In the genomic region with DNA sequence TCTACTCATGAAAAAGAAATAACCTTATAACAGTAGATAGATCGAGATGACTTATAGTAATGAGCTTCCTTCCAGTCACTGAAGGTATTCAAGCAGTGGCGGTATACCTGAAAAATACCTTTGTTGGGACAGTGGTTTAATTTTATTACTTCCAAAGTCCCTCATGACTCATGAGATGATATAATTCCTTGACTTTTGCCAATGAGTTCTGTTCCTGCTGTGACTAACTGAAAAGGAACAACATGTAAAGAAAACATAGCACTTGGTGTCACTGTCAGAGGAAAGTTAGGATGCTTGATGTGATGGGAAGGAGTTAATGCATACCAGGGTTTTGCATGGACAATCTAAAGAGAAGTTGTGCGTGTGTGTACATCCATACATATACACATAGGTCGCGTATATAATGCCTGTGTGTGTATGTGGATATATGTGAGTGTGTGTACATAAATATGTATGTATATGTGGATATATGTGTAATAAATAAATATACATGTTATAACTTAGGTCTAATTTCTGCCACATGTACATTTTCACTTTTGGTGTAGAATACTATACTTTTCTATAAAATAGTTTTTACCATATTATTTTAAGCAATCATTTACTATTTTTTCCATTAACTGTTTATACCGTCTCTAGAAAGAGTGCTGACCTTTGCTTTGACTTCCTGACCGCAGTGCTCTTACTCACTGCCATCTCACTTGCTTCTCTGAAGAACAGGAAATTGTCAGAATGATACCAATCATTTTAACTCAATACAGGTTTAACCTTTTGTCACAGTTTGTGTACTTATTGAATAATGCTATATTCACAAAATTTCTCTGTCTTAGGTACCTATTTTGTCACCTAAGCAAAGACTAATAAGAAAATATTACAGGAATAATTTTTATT, we compare ENCODE assay signal across 11 cellular contexts. TPM values are rescaled to one million over a fixed set of nuclear protein-coding genes. Genes with fewer than 3 reads are reported as not detected.
DNase-seq lines count a peak whose midpoint lies in the region; ATAC-seq and TF ChIP-seq lines count a peak whose summit lies in the region.
"Had no signal": no experiment of that assay in that cellular context is flagged by ENCODE, and none has a peak within 500 bp of the region (broad histone marks: within the 10 kb centered on the region; RNA-seq: fewer than 3 reads in every experiment).

No MANE protein-coding gene starts in this region.

- no peak for TF ChIP-seq CTCF in CD8-positive, alpha-beta T cell (IDR thresholded peaks at IDR 0.05)
- no peak for TF ChIP-seq CTCF in tibial nerve (IDR thresholded peaks at IDR 0.05)

- peaks cover 7% of the 10 kb centered on the region for H3K36me3 ChIP-seq in CD8-positive, alpha-beta T cell (ENCODE audit: insufficient read depth, low read length)
- H3K36me3 ChIP-seq in tibial nerve, result peaks cover 0 to 50% (median 0%) of the 10 kb centered on the region in 3 donors

- peak; percentile 40 for ATAC-seq in CD8-positive, alpha-beta T cell
- peak; percentile 78 for ATAC-seq in activated naive CD8-positive, alpha-beta T cell treated with anti-CD3 and anti-CD28 coated beads, Interleukin-2, amount 10 ng/mL, durations not matched to agents 7 days and 5 days (ENCODE audit: low read depth)
- ATAC-seq in GM21737 (IDR thresholded peaks at IDR 0.05; ENCODE audit: unreplicated experiment) (no peak), HG03460 (IDR thresholded peaks at IDR 0.05; ENCODE audit: unreplicated experiment) (no peak)

- no peaks in the 10 kb centered on the region for H3K4me1 ChIP-seq in CD8-positive, alpha-beta T cell (ENCODE audit: insufficient read depth, low read length)
- no peaks in the 10 kb centered on the region for H3K4me1 ChIP-seq in tibial nerve

- H3K4me3 ChIP-seq in CD8-positive, alpha-beta T cell (ENCODE audit: low read depth, low read length), result no peak overlapping the region
- no peak overlapping the region for H3K4me3 ChIP-seq in tibial nerve

- H3K9me3 Mint-ChIP-seq in CD8-positive, alpha-beta T cell, result no peaks in the 10 kb centered on the region
- H3K9me3 Mint-ChIP-seq in activated naive CD8-positive, alpha-beta T cell treated with anti-CD3 and anti-CD28 coated beads, Interleukin-2, amount 10 ng/mL, durations not matched to agents 7 days and 5 days, result no peaks in the 10 kb centered on the region
- H3K9me3 Mint-ChIP-seq in immature natural killer cell, result no peaks in the 10 kb centered on the region

- no peak for TF ChIP-seq EP300 in tibial nerve (IDR thresholded peaks at IDR 0.05)

- no peaks in the 10 kb centered on the region for H3K27me3 Mint-ChIP-seq in CD8-positive, alpha-beta T cell (ENCODE audit: low read depth)
- H3K27me3 Mint-ChIP-seq in activated naive CD8-positive, alpha-beta T cell treated with anti-CD3 and anti-CD28 coated beads, Interleukin-2, amount 10 ng/mL, durations not matched to agents 7 days and 5 days, result no peaks in the 10 kb centered on the region
- H3K27me3 Mint-ChIP-seq in immature natural killer cell (ENCODE audit: low read depth in 3 of 3), result peaks cover 0 to 2% (median 2%) of the 10 kb centered on the region in 3 donors

- H3K27me3 ChIP-seq in CD8-positive, alpha-beta T cell (ENCODE audit: insufficient read depth, low read length), result no peaks in the 10 kb centered on the region
- no peaks in the 10 kb centered on the region for H3K27me3 ChIP-seq in tibial nerve

- WGBS in tibial nerve, 2 donors, result 79 to 85% methylated on average over 7 of the region's 7 CpGs

- CTCF ChIA-PET in CD8-positive, alpha-beta T cell (lab: Charles Lee), result no interaction called here

- H3K36me3 Mint-ChIP-seq in CD8-positive, alpha-beta T cell, result peaks cover 36% of the 10 kb centered on the region
- peaks cover 49% of the 10 kb centered on the region for H3K36me3 Mint-ChIP-seq in activated naive CD8-positive, alpha-beta T cell treated with anti-CD3 and anti-CD28 coated beads, Interleukin-2, amount 10 ng/mL, durations not matched to agents 7 days and 5 days
- H3K36me3 Mint-ChIP-seq in immature natural killer cell, result peaks cover 7 to 12% (median 11%) of the 10 kb centered on the region in 3 donors

- no peak overlapping the region for H3K4me3 Mint-ChIP-seq in CD8-positive, alpha-beta T cell
- H3K4me3 Mint-ChIP-seq in activated naive CD8-positive, alpha-beta T cell treated with anti-CD3 and anti-CD28 coated beads, Interleukin-2, amount 10 ng/mL, durations not matched to agents 7 days and 5 days, result no peak overlapping the region
- no peak overlapping the region for H3K4me3 Mint-ChIP-seq in immature natural killer cell

- no peaks in the 10 kb centered on the region for H3K9me3 ChIP-seq in CD8-positive, alpha-beta T cell (ENCODE audit: low read length)
- no peaks in the 10 kb centered on the region for H3K9me3 ChIP-seq in tibial nerve

- no peak overlapping the region for H3K27ac ChIP-seq in CD8-positive, alpha-beta T cell (ENCODE audit: low read depth, low read length)
- H3K27ac ChIP-seq in tibial nerve, result no peak overlapping the region

- intact Hi-C loops in CD8-positive, alpha-beta T cell (cut with DNase I, micrococcal nuclease), result no loop called here

- peaks cover 8% of the 10 kb centered on the region for H3K4me1 Mint-ChIP-seq in CD8-positive, alpha-beta T cell (ENCODE audit: low read depth)
- peaks cover 7% of the 10 kb centered on the region for H3K4me1 Mint-ChIP-seq in activated naive CD8-positive, alpha-beta T cell treated with anti-CD3 and anti-CD28 coated beads, Interleukin-2, amount 10 ng/mL, durations not matched to agents 7 days and 5 days
- peaks cover 8 to 22% of the 10 kb centered on the region in 2 donors for H3K4me1 Mint-ChIP-seq in immature natural killer cell

- H3K27ac Mint-ChIP-seq in CD8-positive, alpha-beta T cell, result no peak overlapping the region
- H3K27ac Mint-ChIP-seq in activated naive CD8-positive, alpha-beta T cell treated with anti-CD3 and anti-CD28 coated beads, Interleukin-2, amount 10 ng/mL, durations not matched to agents 7 days and 5 days, result no peak overlapping the region
- H3K27ac Mint-ChIP-seq in immature natural killer cell, result peak overlapping the region in 4 of 6 donors; percentile 30 to 52 (median 42)

- POLR2A ChIA-PET in CD8-positive, alpha-beta T cell (lab: Charles Lee), result interaction anchor here (1.7 kb wide), 1 partner anchor 13 kb away, joined by 6 read pairs; a partner anchor contains a TSS
- POLR2A ChIA-PET in activated naive CD8-positive, alpha-beta T cell treated with anti-CD3 and anti-CD28 coated beads, Interleukin-2, amount 10 ng/mL, durations not matched to agents 7 days and 5 days (lab: Charles Lee), result interaction anchor here (1.8 kb wide), 1 partner anchor 13 kb away, joined by 8 read pairs; a partner anchor contains a TSS

- no peak for TF ChIP-seq POLR2A in tibial nerve (IDR thresholded peaks at IDR 0.05)

- DNase-seq in CD8-positive, alpha-beta T cell, result no peak
- peak; percentile 78 for DNase-seq in LoVo (ENCODE audit: low spot score)
- no peak for DNase-seq in activated naive CD8-positive, alpha-beta T cell treated with anti-CD3 and anti-CD28 coated beads, Interleukin-2, amount 10 ng/mL, durations not matched to agents 7 days and 5 days
- DNase-seq in immature natural killer cell, result no peak
- DNase-seq in HuH-7 (ENCODE audit: low spot score), result no peak
- no peak for DNase-seq in tibial nerve (ENCODE audit: low spot score in 2 of 2)
- DNase-seq: activated CD8-positive, alpha-beta memory T cell treated with anti-CD3 and anti-CD28 coated beads, Interleukin-2, amount 50 U/mL, for 4 hours; DMS79 treated with DMSO at 0.1 percent for 48 hours; occipital lobe had no signal

RNA-seq across cellular contexts. Expression of a gene that starts 12.6 kb away (rescaled TPM):
- total RNA-seq in CD8-positive, alpha-beta T cell, result 10 to 100 TPM; 29.9 to 30.4 TPM
- total RNA-seq in activated naive CD8-positive, alpha-beta T cell treated with anti-CD3 and anti-CD28 coated beads, Interleukin-2, amount 10 ng/mL, durations not matched to agents 7 days and 5 days, result 10 to 100 TPM; 77.2 to 81.3 TPM
- polyA plus RNA-seq in immature natural killer cell, result 10 to 100 TPM; 20.2 to 34.1 (median 21.7) TPM
- total RNA-seq in tibial nerve, result 10 to 100 TPM; 43.3 to 75.6 (median 49.8) TPM

RNA-seq across cellular contexts. Expression of a gene that starts 14.9 kb away (rescaled TPM):
- total RNA-seq in CD8-positive, alpha-beta T cell, result 10 to 100 TPM; 12.0 to 12.2 TPM
- total RNA-seq in activated naive CD8-positive, alpha-beta T cell treated with anti-CD3 and anti-CD28 coated beads, Interleukin-2, amount 10 ng/mL, durations not matched to agents 7 days and 5 days, result 10 to 100 TPM; 32.6 to 33.5 TPM
- 10 to 100 TPM; 38.3 to 55.6 (median 42.6) TPM for polyA plus RNA-seq in immature natural killer cell
- 10 to 100 TPM; 28.8 to 57.9 (median 33.7) TPM for total RNA-seq in tibial nerve

RNA-seq across cellular contexts. Expression of a gene that starts 15.0 kb away (rescaled TPM):
- total RNA-seq in CD8-positive, alpha-beta T cell, result under 1 TPM; 0.39 to 0.41 TPM
- total RNA-seq in activated naive CD8-positive, alpha-beta T cell treated with anti-CD3 and anti-CD28 coated beads, Interleukin-2, amount 10 ng/mL, durations not matched to agents 7 days and 5 days, result 1 to 10 TPM; 4.8 to 5.7 TPM
- polyA plus RNA-seq in immature natural killer cell, result 1 to 10 TPM; 2.3 to 3.3 (median 2.3) TPM
- total RNA-seq in tibial nerve, result 1 to 10 TPM; 1.8 to 4.0 (median 3.2) TPM

Comparison
In these comparisons a context has a peak if more than half of its experiments do, and no peak if none do; other contexts are left out.
1. ATAC-seq: peak in CD8-positive, alpha-beta T cell (single experiment) and activated naive CD8-positive, alpha-beta T cell treated with anti-CD3 and anti-CD28 coated beads, Interleukin-2, amount 10 ng/mL, durations not matched to agents 7 days and 5 days (single experiment); none in GM21737 (single experiment) and HG03460 (single experiment).
2. H3K27ac Mint-ChIP-seq: peak in immature natural killer cell (4 of 6); none in CD8-positive, alpha-beta T cell (single experiment) and activated naive CD8-positive, alpha-beta T cell treated with anti-CD3 and anti-CD28 coated beads, Interleukin-2, amount 10 ng/mL, durations not matched to agents 7 days and 5 days (single experiment).